In the genomic region with DNA sequence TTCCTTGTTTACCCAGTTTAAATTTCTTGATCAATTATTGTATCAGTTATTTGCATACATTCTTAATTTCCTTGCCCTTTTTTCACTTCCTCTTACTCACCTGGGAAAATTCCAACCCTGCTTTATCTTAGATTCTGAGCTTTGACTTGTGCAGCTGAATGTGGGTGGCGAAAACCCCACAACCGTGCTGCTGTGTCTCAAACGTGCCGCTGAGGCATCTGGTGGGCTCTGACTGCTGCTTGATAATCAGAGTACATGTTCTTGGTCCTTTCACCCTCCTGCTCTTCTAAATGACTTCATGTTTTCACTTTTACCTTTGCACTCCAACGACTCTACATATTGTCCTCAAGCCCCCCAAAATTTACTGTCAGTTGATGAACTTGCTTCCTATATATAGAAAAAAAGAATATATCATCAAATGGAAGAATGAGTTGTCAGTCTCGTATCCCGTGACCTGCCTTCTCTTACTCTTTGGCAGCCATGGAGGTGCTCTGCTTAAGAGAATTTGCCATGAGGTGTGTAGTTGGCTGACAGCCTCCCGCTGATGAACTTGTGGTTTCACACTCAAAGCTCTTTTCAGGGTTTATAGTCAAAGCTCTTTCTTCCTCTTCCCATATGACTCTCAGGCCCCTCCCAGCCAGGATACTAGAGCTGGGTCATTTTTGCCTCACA, we compare ENCODE assay signal across 8 cellular contexts. TPM values are rescaled to one million over a fixed set of nuclear protein-coding genes. Genes with fewer than 3 reads are reported as not detected.
DNase-seq lines count a peak whose midpoint lies in the region; ATAC-seq and TF ChIP-seq lines count a peak whose summit lies in the region.

No MANE protein-coding gene starts in this region.

- no peaks in the 10 kb centered on the region for H3K9me3 ChIP-seq in CD8-positive, alpha-beta T cell (ENCODE audit: low read length)
- no peaks in the 10 kb centered on the region for H3K9me3 ChIP-seq in tibial artery

- no peak overlapping the region for H3K27ac ChIP-seq in CD8-positive, alpha-beta T cell (ENCODE audit: low read depth, low read length)
- H3K27ac ChIP-seq in tibial artery: no peak overlapping the region

- no peak overlapping the region for H3K4me3 ChIP-seq in CD8-positive, alpha-beta T cell (ENCODE audit: low read depth, low read length)
- H3K4me3 ChIP-seq in tibial artery: no peak overlapping the region

- no peaks in the 10 kb centered on the region for H3K9me3 Mint-ChIP-seq in CD8-positive, alpha-beta T cell
- no peaks in the 10 kb centered on the region for H3K9me3 Mint-ChIP-seq in activated T-cell treated with anti-CD3 and anti-CD28 coated beads, Interleukin-2, amount 50 U/mL, for 72 hours

- no peak for TF ChIP-seq CTCF in CD8-positive, alpha-beta T cell (IDR thresholded peaks at IDR 0.05)
- no peak for TF ChIP-seq CTCF in tibial artery (IDR thresholded peaks at IDR 0.05)

- H3K4me1 ChIP-seq in CD8-positive, alpha-beta T cell (ENCODE audit: insufficient read depth, low read length): peaks cover 8% of the 10 kb centered on the region
- H3K4me1 ChIP-seq in tibial artery: peaks cover 0 to 22% (median 6%) of the 10 kb centered on the region in 4 donors

- CTCF ChIA-PET in CD8-positive, alpha-beta T cell (lab: Charles Lee): no interaction called here

- POLR2A ChIA-PET in CD8-positive, alpha-beta T cell (lab: Charles Lee): no interaction called here

- intact Hi-C loops in CD8-positive, alpha-beta T cell (cut with DNase I, micrococcal nuclease): no loop called here
- intact Hi-C loops in tibial artery (cut with DNase I; ENCODE audit: low total_unique reads): no loop called here

- no peaks in the 10 kb centered on the region for H3K27me3 Mint-ChIP-seq in CD8-positive, alpha-beta T cell (ENCODE audit: low read depth)
- H3K27me3 Mint-ChIP-seq in activated T-cell treated with anti-CD3 and anti-CD28 coated beads, Interleukin-2, amount 50 U/mL, for 72 hours (ENCODE audit: low read depth): no peaks in the 10 kb centered on the region

- no peak overlapping the region for H3K4me3 Mint-ChIP-seq in CD8-positive, alpha-beta T cell
- H3K4me3 Mint-ChIP-seq in activated T-cell treated with anti-CD3 and anti-CD28 coated beads, Interleukin-2, amount 50 U/mL, for 72 hours: no peak overlapping the region

- no peaks in the 10 kb centered on the region for H3K27me3 ChIP-seq in CD8-positive, alpha-beta T cell (ENCODE audit: insufficient read depth, low read length)
- H3K27me3 ChIP-seq in tibial artery: no peaks in the 10 kb centered on the region

- no peak overlapping the region for H3K27ac Mint-ChIP-seq in CD8-positive, alpha-beta T cell
- no peak overlapping the region for H3K27ac Mint-ChIP-seq in activated T-cell treated with anti-CD3 and anti-CD28 coated beads, Interleukin-2, amount 50 U/mL, for 72 hours

- ATAC-seq in CD8-positive, alpha-beta T cell: peak; percentile 83
- ATAC-seq in GM19452 (IDR thresholded peaks at IDR 0.05; ENCODE audit: unreplicated experiment): peak; percentile 93
- ATAC-seq in HG03457 (IDR thresholded peaks at IDR 0.05; ENCODE audit: unreplicated experiment): peak; percentile 65
- peak; percentile 92 to 94 for ATAC-seq in activated T-cell treated with anti-CD3 and anti-CD28 coated beads, Interleukin-2, amount 50 U/mL, for 72 hours (replicated peaks in 1 of 2)

- no peaks in the 10 kb centered on the region for H3K36me3 Mint-ChIP-seq in CD8-positive, alpha-beta T cell
- no peaks in the 10 kb centered on the region for H3K36me3 Mint-ChIP-seq in activated T-cell treated with anti-CD3 and anti-CD28 coated beads, Interleukin-2, amount 50 U/mL, for 72 hours (ENCODE audit: insufficient read depth in 2 of 2)

- H3K36me3 ChIP-seq in CD8-positive, alpha-beta T cell (ENCODE audit: insufficient read depth, low read length): no peaks in the 10 kb centered on the region
- no peaks in the 10 kb centered on the region for H3K36me3 ChIP-seq in tibial artery

- H3K4me1 Mint-ChIP-seq in CD8-positive, alpha-beta T cell (ENCODE audit: low read depth): no peaks in the 10 kb centered on the region
- H3K4me1 Mint-ChIP-seq in activated T-cell treated with anti-CD3 and anti-CD28 coated beads, Interleukin-2, amount 50 U/mL, for 72 hours (ENCODE audit: low read depth): peaks cover 15% of the 10 kb centered on the region

- DNase-seq in CD8-positive, alpha-beta T cell: peak in 2 of 7 experiments; percentile 22 to 36
- peak; percentile 76 to 81 for DNase-seq in activated T-cell treated with anti-CD3 and anti-CD28 coated beads, Interleukin-2, amount 50 U/mL, for 72 hours
- peak; percentile 65 to 72 for DNase-seq in stimulated activated CD8-positive, alpha-beta memory T cell treated with anti-CD3 and anti-CD28 coated beads, Interleukin-15, amount 100 ng/mL, for 48 hours (ENCODE audit: low read depth in 2 of 2)
- no peak for DNase-seq in tibial artery
- no peak for DNase-seq in NCI-H345 (lab: John Stamatoyannopoulos, UW)
- DNase-seq in NCI-H2196 treated with DMSO at 0.1 percent for 48 hours (lab: John Stamatoyannopoulos, UW; ENCODE audit: unreplicated experiment): no peak

RNA-seq across cellular contexts. Expression of gene JAK2, which starts 14.0 kb away (rescaled TPM):
- total RNA-seq in CD8-positive, alpha-beta T cell: 1 to 10 TPM; 4.6 to 6.1 TPM
- total RNA-seq in activated T-cell treated with anti-CD3 and anti-CD28 coated beads, Interleukin-2, amount 50 U/mL, for 72 hours: 10 to 100 TPM; 30.3 to 31.9 TPM

Comparison
In these comparisons a context has a peak if more than half of its experiments do, and no peak if none do; other contexts are left out.
1. DNase-seq: peak in activated T-cell treated with anti-CD3 and anti-CD28 coated beads, Interleukin-2, amount 50 U/mL, for 72 hours (2 of 2) and stimulated activated CD8-positive, alpha-beta memory T cell treated with anti-CD3 and anti-CD28 coated beads, Interleukin-15, amount 100 ng/mL, for 48 hours (2 of 2); none in tibial artery (0 of 2), NCI-H345 (single experiment) and NCI-H2196 treated with DMSO at 0.1 percent for 48 hours (single experiment).
2. RNA of gene JAK2, which starts 14.0 kb away (total RNA-seq): 30.3 to 31.9 TPM in activated T-cell treated with anti-CD3 and anti-CD28 coated beads, Interleukin-2, amount 50 U/mL, for 72 hours; 4.6 to 6.1 TPM in CD8-positive, alpha-beta T cell; every median in the first group is over 4 times any median in the second.
3. Peak in every context shown above with its lines, with median percentiles within 50 percentile points of each other: ATAC-seq.